ENCODE assay signal across 27 cellular contexts in genomic region chr2:122180972-122181371, GRCh38.
"Had no signal": no experiment of that assay in that cellular context is flagged by ENCODE, and none has a peak within 500 bp of the region (broad histone marks: within the 10 kb centered on the region; RNA-seq: fewer than 3 reads in every experiment).

No MANE protein-coding gene starts in this region.

- H3K4me3 Mint-ChIP-seq: activated CD4-positive, alpha-beta T cell treated with anti-CD3 and anti-CD28 coated beads, Interleukin-2, amount 10 ng/mL, durations not matched to agents 24 days and 14 days; activated CD8-positive, alpha-beta T cell treated with anti-CD3 and anti-CD28 coated beads for 36 hours; activated naive CD4-positive, alpha-beta T cell treated with anti-CD3 and anti-CD28 coated beads for 36 hours; activated T-cell treated with anti-CD3 and anti-CD28 coated beads, Interleukin-2, amount 50 U/mL, for 24 hours; T-helper 1 cell treated with Interleukin-12 subunit alpha and Interleukin-12 subunit beta and Interleukin-4 antibody, amounts not matched to agents 30 μg/mL and 1 μg/mL, for 36 hours; T-helper 2 cell treated with Interferon-gamma antibody and Interleukin-4, amounts not matched to agents 5 μg/mL and 100 μg/mL, for 36 hours had no signal

- H3K36me3 ChIP-seq: adrenal gland, breast epithelium, SJSA1 had no signal

- H3K27ac ChIP-seq: adrenal gland, body of pancreas, breast epithelium, SJSA1 had no signal

- H3K9me3 ChIP-seq: adrenal gland, body of pancreas, breast epithelium, SJSA1, SK-N-SH had no signal

- H3K4me2 ChIP-seq: SK-N-SH had no signal

- H3K27me3 ChIP-seq: adrenal gland, body of pancreas, breast epithelium, SJSA1 had no signal

- DNase-seq: activated CD4-positive, alpha-beta T cell treated with anti-CD3 and anti-CD28 coated beads, Interleukin-2, amount 10 ng/mL, durations not matched to agents 24 days and 14 days; activated CD4-positive, alpha-beta T cell treated with anti-CD3 and anti-CD28 coated beads, Interleukin-2, amount 50 U/mL, for 4 hours; activated CD8-positive, alpha-beta T cell treated with anti-CD3 and anti-CD28 coated beads for 36 hours; activated gamma-delta T cell treated with Interleukin-2 at 50 U/mL for 16 hours; activated naive CD4-positive, alpha-beta T cell treated with anti-CD3 and anti-CD28 coated beads for 36 hours; activated T-cell treated with anti-CD3 and anti-CD28 coated beads, Interleukin-2, amount 50 U/mL, for 24 hours; adrenal gland; body of pancreas; Kasumi-1; MM.1S; MV-4-11; NCI-H1092; NCI-H1436 treated with DMSO at 0.1 percent for 48 hours; NCI-H1694 treated with DMSO at 0.1 percent for 48 hours; NCI-H2029; NCI-H2171; NCI-H2227 treated with DMSO at 0.1 percent for 48 hours; NCI-H446 treated with DMSO at 0.1 percent for 48 hours; NCI-H524; RPMI8226; SHP77 treated with DMSO at 0.1 percent for 48 hours; SK-N-SH had no signal

- H3K4me1 ChIP-seq: adrenal gland, body of pancreas, breast epithelium, SJSA1 had no signal

- H3K36me3 Mint-ChIP-seq: activated naive CD4-positive, alpha-beta T cell treated with anti-CD3 and anti-CD28 coated beads, Interleukin-2, amount 50 U/mL, for 72 hours had no signal

- H3K4me3 ChIP-seq: adrenal gland, body of pancreas, breast epithelium, SJSA1 had no signal

- H3K9me3 Mint-ChIP-seq: activated CD4-positive, alpha-beta T cell treated with anti-CD3 and anti-CD28 coated beads, Interleukin-2, amount 10 ng/mL, durations not matched to agents 24 days and 14 days; activated CD8-positive, alpha-beta T cell treated with anti-CD3 and anti-CD28 coated beads for 36 hours; activated naive CD4-positive, alpha-beta T cell treated with anti-CD3 and anti-CD28 coated beads for 36 hours; activated naive CD4-positive, alpha-beta T cell treated with anti-CD3 and anti-CD28 coated beads, Interleukin-2, amount 50 U/mL, for 72 hours; activated T-cell treated with anti-CD3 and anti-CD28 coated beads, Interleukin-2, amount 50 U/mL, for 24 hours; T-helper 2 cell treated with Interferon-gamma antibody and Interleukin-4, amounts not matched to agents 5 μg/mL and 100 μg/mL, for 36 hours had no signal

- H3K9me2 ChIP-seq: SK-N-SH had no signal

- H3K27ac Mint-ChIP-seq: activated CD4-positive, alpha-beta T cell treated with anti-CD3 and anti-CD28 coated beads, Interleukin-2, amount 10 ng/mL, durations not matched to agents 24 days and 14 days; activated CD8-positive, alpha-beta T cell treated with anti-CD3 and anti-CD28 coated beads for 36 hours; activated naive CD4-positive, alpha-beta T cell treated with anti-CD3 and anti-CD28 coated beads for 36 hours; activated naive CD4-positive, alpha-beta T cell treated with anti-CD3 and anti-CD28 coated beads, Interleukin-2, amount 50 U/mL, for 72 hours; activated T-cell treated with anti-CD3 and anti-CD28 coated beads, Interleukin-2, amount 50 U/mL, for 24 hours; T-helper 1 cell treated with Interleukin-12 subunit alpha and Interleukin-12 subunit beta and Interleukin-4 antibody, amounts not matched to agents 30 μg/mL and 1 μg/mL, for 36 hours; T-helper 2 cell treated with Interferon-gamma antibody and Interleukin-4, amounts not matched to agents 5 μg/mL and 100 μg/mL, for 36 hours had no signal

- H3K9ac ChIP-seq: SK-N-SH had no signal

- H3K27me3 Mint-ChIP-seq: activated CD4-positive, alpha-beta T cell treated with anti-CD3 and anti-CD28 coated beads, Interleukin-2, amount 10 ng/mL, durations not matched to agents 24 days and 14 days; activated CD8-positive, alpha-beta T cell treated with anti-CD3 and anti-CD28 coated beads for 36 hours; activated T-cell treated with anti-CD3 and anti-CD28 coated beads, Interleukin-2, amount 50 U/mL, for 24 hours had no signal
